ENCODE assay signal across 21 cellular contexts in genomic region chrX:95057341-95057740, GRCh38.
"Had no signal": no experiment of that assay in that cellular context is flagged by ENCODE, and none has a peak within 500 bp of the region (broad histone marks: within the 10 kb centered on the region; RNA-seq: fewer than 3 reads in every experiment).

No MANE protein-coding gene starts in this region.

- H3K4me1 ChIP-seq: right lobe of liver, stomach had no signal

- DNase-seq: activated CD4-positive, alpha-beta T cell treated with anti-CD3 and anti-CD28 coated beads for 36 hours; activated CD8-positive, alpha-beta memory T cell treated with anti-CD3 and anti-CD28 coated beads, Interleukin-2, amount 50 U/mL, for 4 hours; activated CD8-positive, alpha-beta T cell treated with anti-CD3 and anti-CD28 coated beads for 36 hours; activated gamma-delta T cell; activated T-cell treated with anti-CD3 and anti-CD28 coated beads, Interleukin-2, amount 50 U/mL, for 72 hours; dorsolateral prefrontal cortex; endodermal cell; glutamatergic neuron; hypothalamus; left ventricle myocardium superior; nucleus accumbens; right lobe of liver; stimulated activated CD4-positive, alpha-beta T cell treated with anti-CD3 and anti-CD28 coated beads, Interleukin-12 subunit alpha, Interleukin-12 subunit beta, amount 100 ng/mL, for 4 hours; stimulated activated CD4-positive, alpha-beta T cell treated with anti-CD3 and anti-CD28 coated beads, Interleukin-2, amount 100 ng/mL, for 24 hours; stomach; T-helper 17 cell; WERI-Rb-1 had no signal

- H3K4me1 Mint-ChIP-seq: activated CD4-positive, alpha-beta T cell treated with anti-CD3 and anti-CD28 coated beads for 36 hours; T-helper 17 cell had no signal

- H3K36me3 Mint-ChIP-seq: activated naive CD4-positive, alpha-beta T cell treated with anti-CD3 and anti-CD28 coated beads, Interleukin-2, amount 50 U/mL, for 72 hours; natural killer cell treated with Interleukin-12 subunit alpha and Interleukin-12 subunit beta and Interleukin-15 and Interleukin-18, amount 100 ng/mL, for 72 hours had no signal

- H3K36me3 ChIP-seq: right lobe of liver, stomach, thoracic aorta, WERI-Rb-1 had no signal

- H3K27ac Mint-ChIP-seq: activated CD4-positive, alpha-beta T cell treated with anti-CD3 and anti-CD28 coated beads for 36 hours; activated CD8-positive, alpha-beta T cell treated with anti-CD3 and anti-CD28 coated beads for 36 hours; activated naive CD4-positive, alpha-beta T cell treated with anti-CD3 and anti-CD28 coated beads, Interleukin-2, amount 50 U/mL, for 72 hours; activated T-cell treated with anti-CD3 and anti-CD28 coated beads, Interleukin-2, amount 50 U/mL, for 72 hours; endodermal cell; natural killer cell treated with Interleukin-12 subunit alpha and Interleukin-12 subunit beta and Interleukin-15 and Interleukin-18, amount 100 ng/mL, for 72 hours; progenitor cell of endocrine pancreas; T-helper 17 cell had no signal

- H3K27me3 Mint-ChIP-seq: activated CD4-positive, alpha-beta T cell treated with anti-CD3 and anti-CD28 coated beads for 36 hours; activated CD8-positive, alpha-beta T cell treated with anti-CD3 and anti-CD28 coated beads for 36 hours; natural killer cell treated with Interleukin-12 subunit alpha and Interleukin-12 subunit beta and Interleukin-15 and Interleukin-18, amount 100 ng/mL, for 72 hours; progenitor cell of endocrine pancreas; T-helper 17 cell had no signal

- H3K4me3 Mint-ChIP-seq: activated CD4-positive, alpha-beta T cell treated with anti-CD3 and anti-CD28 coated beads for 36 hours; activated CD8-positive, alpha-beta T cell treated with anti-CD3 and anti-CD28 coated beads for 36 hours; activated T-cell treated with anti-CD3 and anti-CD28 coated beads, Interleukin-2, amount 50 U/mL, for 72 hours; endodermal cell; natural killer cell treated with Interleukin-12 subunit alpha and Interleukin-12 subunit beta and Interleukin-15 and Interleukin-18, amount 100 ng/mL, for 72 hours; T-helper 17 cell had no signal

- H3K27ac ChIP-seq: dorsolateral prefrontal cortex, right lobe of liver, stomach, thoracic aorta, WERI-Rb-1 had no signal

- H3K27me3 ChIP-seq: right lobe of liver, stomach had no signal

- H3K4me3 ChIP-seq: dorsolateral prefrontal cortex, right lobe of liver, stomach, thoracic aorta had no signal

- H3K9me3 Mint-ChIP-seq: activated CD8-positive, alpha-beta T cell treated with anti-CD3 and anti-CD28 coated beads for 36 hours; activated T-cell treated with anti-CD3 and anti-CD28 coated beads, Interleukin-2, amount 50 U/mL, for 72 hours; endodermal cell had no signal

- H3K9me3 ChIP-seq: right lobe of liver, stomach, thoracic aorta had no signal
